Comparison of ENCODE assay signal across 8 cellular contexts in genomic region chrX:154526901-154527675, GRCh38. TPM values are rescaled to one million over a fixed set of nuclear protein-coding genes. Genes with fewer than 3 reads are reported as not detected.
DNase-seq lines count a peak whose midpoint lies in the region; ATAC-seq and TF ChIP-seq lines count a peak whose summit lies in the region.

No MANE protein-coding gene starts in this region.

- DNase-seq in DMS79 (lab: John Stamatoyannopoulos, UW) (peak; percentile 69), HCT116 (ENCODE audit: low read depth, low spot score) (peak; percentile 27), NCI-H1436 treated with DMSO at 0.1 percent for 48 hours (lab: John Stamatoyannopoulos, UW) (peak; percentile 13), T-cell (peak in 26 of 34 experiments; percentile 21 to 63 (median 43)), astrocyte of the hippocampus (ENCODE audit: low read depth, low spot score) (peak; percentile 84), hypothalamus (lab: John Stamatoyannopoulos, UW) (peak in 46 of 51 donors; percentile 4 to 80 (median 45)), retina (peak; percentile 84)

- peak in 2 of 3 experiments; percentile 40 to 62; a peak in 4 of 6 replicates for TF ChIP-seq CTCF in HCT116 (IDR thresholded peaks at IDR 0.05 in 2 of 3, conservative IDR thresholded peaks at IDR 0.05 in 1 of 3; ENCODE audit: borderline replicate concordance in 1 of 3, insufficient read depth in 1 of 3, low read depth in 2 of 3, low read length in 2 of 3)

- no peaks in the 10 kb centered on the region for H3K9me2 ChIP-seq in HCT116 (ENCODE audit: insufficient read depth)

- peak overlapping the region in 1 of 2 experiments; percentile 20; a peak in 2 of 4 replicates for H3K4me3 ChIP-seq in HCT116 (replicated peaks in 1 of 2; ENCODE audit: low read depth in 1 of 2, low read length in 2 of 2)

- H3K36me3 Mint-ChIP-seq in T-cell = peaks cover 3% of the 10 kb centered on the region

- intact Hi-C loops in HCT116 (cut with micrococcal nuclease) = no loop called here

- CTCF ChIA-PET in HCT116 (lab: Charles Lee) (interaction anchor here (1.3 kb wide), 1 partner anchor 154 kb away, joined by 8 read pairs; no protein-coding TSS in a partner anchor), T-cell (lab: Charles Lee) (interaction anchor here in 1 of 2 donors (0.5 kb wide), 1 partner anchor 145 kb away, joined by 5 read pairs; no protein-coding TSS in a partner anchor)

- peaks cover 17 to 24% (median 21%) of the 10 kb centered on the region in 3 donors for H3K4me1 Mint-ChIP-seq in T-cell

- H3K27me3 ChIP-seq in HCT116 (ENCODE audit: insufficient read depth, low read length) = no peaks in the 10 kb centered on the region

- TF ChIP-seq POLR2A in HCT116 (IDR thresholded peaks at IDR 0.05; ENCODE audit: borderline replicate concordance, extremely low read depth, insufficient read depth, insufficient read length) = no peak

- no peaks in the 10 kb centered on the region for H3K9me3 Mint-ChIP-seq in T-cell

- peaks cover 8 to 16% of the 10 kb centered on the region in 2 experiments for H3K4me1 ChIP-seq in HCT116 (ENCODE audit: control insufficient read depth in 1 of 2, insufficient read depth in 2 of 2, low read length in 2 of 2)

- H3K36me3 ChIP-seq in HCT116 (ENCODE audit: control insufficient read depth in 1 of 2, insufficient read depth in 2 of 2, low read length in 2 of 2) = no peaks in the 10 kb centered on the region

- peak overlapping the region; percentile 33; the same call in 1 of the 2 replicates for H3K9ac ChIP-seq in HCT116 (ENCODE audit: low read length)

- no peak for TF ChIP-seq RAD21 in HCT116 (IDR thresholded peaks at IDR 0.05; ENCODE audit: low read depth)

- H2AFZ ChIP-seq in HCT116 (ENCODE audit: low read depth, low read length, poor library complexity, severe bottlenecking) = no peak overlapping the region

- no peaks in the 10 kb centered on the region for H3K79me2 ChIP-seq in HCT116 (ENCODE audit: insufficient read depth, low read length)

- no peaks in the 10 kb centered on the region for H3K9me3 ChIP-seq in HCT116 (ENCODE audit: control insufficient read depth in 1 of 2, insufficient read depth in 1 of 2, low read depth in 1 of 2, low read length in 2 of 2)

- peak overlapping the region in 1 of 3 donors; percentile 45 for H3K4me3 Mint-ChIP-seq in T-cell

- H4K20me1 ChIP-seq in HCT116 (ENCODE audit: insufficient read depth) = no peaks in the 10 kb centered on the region

- BruUV-seq in HCT116 (replicated peaks; lab: Mats Ljungman, UMichigan) = no TSS peak

- RAD21 ChIA-PET in HCT116 (lab: Charles Lee; ENCODE audit: low non-redundant PET in 1 of 2, low total read pairs in 2 of 2, uncharacterized antibody in 2 of 2, unreplicated experiment in 2 of 2) = no interaction called here

- peak overlapping the region; percentile 59 for H3K27ac ChIP-seq in HCT116 (ENCODE audit: low read depth, low read length)

- ATAC-seq in HCT116 = peak; percentile 88
- ATAC-seq in T-cell (replicated peaks in 1 of 4) = peak; percentile 79 to 89 (median 88)
- no peak for ATAC-seq in HG02970 (IDR thresholded peaks at IDR 0.05; ENCODE audit: low FRiP score, unreplicated experiment)

- H3K27ac Mint-ChIP-seq in T-cell = peak overlapping the region; percentile 49 to 77

- peak overlapping the region; percentile 68 for H3K4me2 ChIP-seq in HCT116 (ENCODE audit: low read length)

- POLR2A ChIA-PET in HCT116 (lab: Charles Lee) (interaction anchor here (1.5 kb wide), 1 partner anchor 115 kb away, joined by 4 read pairs; the partner anchor contains the start of gene TAFAZZIN), T-cell (lab: Charles Lee) (interaction anchor here in 1 of 2 donors (0.5 to 0.7 kb wide), 2 partner anchors 8 to 96 kb away, joined by 3 to 5 read pairs; no protein-coding TSS in a partner anchor)

- peaks cover 0 to 8% of the 10 kb centered on the region in 2 donors for H3K27me3 Mint-ChIP-seq in T-cell

TF ChIP-seq in HCT116, 20 proteins besides CTCF, POLR2A, EP300 and RAD21:
- TF ChIP-seq YY1 (IDR thresholded peaks at IDR 0.05; ENCODE audit: extremely low read depth, insufficient replicate concordance, low read depth, low read length) (no peak), ZNF274 (IDR thresholded peaks at IDR 0.05; ENCODE audit: low read depth, low read length) (no peak), CEBPB (IDR thresholded peaks at IDR 0.05; ENCODE audit: low read depth) (no peak), EZH2 (IDR thresholded peaks at IDR 0.05) (no peak), EZH2phosphoT487 (IDR thresholded peaks at IDR 0.05; ENCODE audit: borderline replicate concordance) (no peak), TCF7L2 (IDR thresholded peaks at IDR 0.05; ENCODE audit: borderline replicate concordance, extremely low read depth, insufficient read depth, insufficient read length) (no peak), FOSL1 (IDR thresholded peaks at IDR 0.05; ENCODE audit: low read depth) (no peak), ELF1 (IDR thresholded peaks at IDR 0.05; ENCODE audit: borderline replicate concordance, low read depth) (no peak), CBX3 (IDR thresholded peaks at IDR 0.05; ENCODE audit: low read depth) (no peak), ATF3 (IDR thresholded peaks at IDR 0.05) (no peak), SP1 (IDR thresholded peaks at IDR 0.05; ENCODE audit: low read depth) (no peak), SIN3A (IDR thresholded peaks at IDR 0.05; ENCODE audit: low read depth) (no peak)
- TF ChIP-seq, protein P1, sequence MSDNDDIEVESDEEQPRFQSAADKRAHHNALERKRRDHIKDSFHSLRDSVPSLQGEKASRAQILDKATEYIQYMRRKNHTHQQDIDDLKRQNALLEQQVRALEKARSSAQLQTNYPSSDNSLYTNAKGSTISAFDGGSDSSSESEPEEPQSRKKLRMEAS (IDR thresholded peaks at IDR 0.05) = no peak
- TF ChIP-seq, protein P2, sequence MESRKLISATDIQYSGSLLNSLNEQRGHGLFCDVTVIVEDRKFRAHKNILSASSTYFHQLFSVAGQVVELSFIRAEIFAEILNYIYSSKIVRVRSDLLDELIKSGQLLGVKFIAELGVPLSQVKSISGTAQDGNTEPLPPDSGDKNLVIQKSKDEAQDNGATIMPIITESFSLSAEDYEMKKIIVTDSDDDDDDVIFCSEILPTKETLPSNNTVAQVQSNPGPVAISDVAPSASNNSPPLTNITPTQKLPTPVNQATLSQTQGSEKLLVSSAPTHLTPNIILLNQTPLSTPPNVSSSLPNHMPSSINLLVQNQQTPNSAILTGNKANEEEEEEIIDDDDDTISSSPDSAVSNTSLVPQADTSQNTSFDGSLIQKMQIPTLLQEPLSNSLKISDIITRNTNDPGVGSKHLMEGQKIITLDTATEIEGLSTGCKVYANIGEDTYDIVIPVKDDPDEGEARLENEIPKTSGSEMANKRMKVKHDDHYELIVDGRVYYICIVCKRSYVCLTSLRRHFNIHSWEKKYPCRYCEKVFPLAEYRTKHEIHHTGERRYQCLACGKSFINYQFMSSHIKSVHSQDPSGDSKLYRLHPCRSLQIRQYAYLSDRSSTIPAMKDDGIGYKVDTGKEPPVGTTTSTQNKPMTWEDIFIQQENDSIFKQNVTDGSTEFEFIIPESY (IDR thresholded peaks at IDR 0.05; ENCODE audit: extremely low read depth, insufficient replicate concordance, low read length) = no peak
- TF ChIP-seq, protein P3, sequence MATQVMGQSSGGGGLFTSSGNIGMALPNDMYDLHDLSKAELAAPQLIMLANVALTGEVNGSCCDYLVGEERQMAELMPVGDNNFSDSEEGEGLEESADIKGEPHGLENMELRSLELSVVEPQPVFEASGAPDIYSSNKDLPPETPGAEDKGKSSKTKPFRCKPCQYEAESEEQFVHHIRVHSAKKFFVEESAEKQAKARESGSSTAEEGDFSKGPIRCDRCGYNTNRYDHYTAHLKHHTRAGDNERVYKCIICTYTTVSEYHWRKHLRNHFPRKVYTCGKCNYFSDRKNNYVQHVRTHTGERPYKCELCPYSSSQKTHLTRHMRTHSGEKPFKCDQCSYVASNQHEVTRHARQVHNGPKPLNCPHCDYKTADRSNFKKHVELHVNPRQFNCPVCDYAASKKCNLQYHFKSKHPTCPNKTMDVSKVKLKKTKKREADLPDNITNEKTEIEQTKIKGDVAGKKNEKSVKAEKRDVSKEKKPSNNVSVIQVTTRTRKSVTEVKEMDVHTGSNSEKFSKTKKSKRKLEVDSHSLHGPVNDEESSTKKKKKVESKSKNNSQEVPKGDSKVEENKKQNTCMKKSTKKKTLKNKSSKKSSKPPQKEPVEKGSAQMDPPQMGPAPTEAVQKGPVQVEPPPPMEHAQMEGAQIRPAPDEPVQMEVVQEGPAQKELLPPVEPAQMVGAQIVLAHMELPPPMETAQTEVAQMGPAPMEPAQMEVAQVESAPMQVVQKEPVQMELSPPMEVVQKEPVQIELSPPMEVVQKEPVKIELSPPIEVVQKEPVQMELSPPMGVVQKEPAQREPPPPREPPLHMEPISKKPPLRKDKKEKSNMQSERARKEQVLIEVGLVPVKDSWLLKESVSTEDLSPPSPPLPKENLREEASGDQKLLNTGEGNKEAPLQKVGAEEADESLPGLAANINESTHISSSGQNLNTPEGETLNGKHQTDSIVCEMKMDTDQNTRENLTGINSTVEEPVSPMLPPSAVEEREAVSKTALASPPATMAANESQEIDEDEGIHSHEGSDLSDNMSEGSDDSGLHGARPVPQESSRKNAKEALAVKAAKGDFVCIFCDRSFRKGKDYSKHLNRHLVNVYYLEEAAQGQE (IDR thresholded peaks at IDR 0.05; ENCODE audit: low read depth) = no peak
TF ChIP-seq in HCT116: peak in this region for 0.

RNA-seq across cellular contexts. Expression of gene FAM3A, which starts 11.1 kb away (rescaled TPM):
- total RNA-seq in HCT116 (2021; ENCODE audit: unreplicated experiment) (15.6 TPM), T-cell (10 to 100 TPM; 33.9 to 67.6 (median 57.8) TPM)
- polyA plus RNA-seq in HCT116 (2012) = 16.2 and 16.9 TPM in 2 replicates

RNA-seq across cellular contexts. Expression of gene G6PD, which starts 19.6 kb away (rescaled TPM):
- total RNA-seq in HCT116 (2021; ENCODE audit: unreplicated experiment) (109 TPM), T-cell (10 to 100 TPM; 46.0 to 59.5 (median 52.4) TPM)
- polyA plus RNA-seq in HCT116 (2012) = 83.6 and 84.2 TPM in 2 replicates

RNA-seq across cellular contexts. Expression of gene IKBKG, which starts 20.3 kb away (rescaled TPM):
- total RNA-seq in HCT116 (2021; ENCODE audit: unreplicated experiment) (24.0 TPM), T-cell (10 to 100 TPM; 32.4 to 59.1 (median 54.0) TPM)
- 16.0 and 16.4 TPM in 2 replicates for polyA plus RNA-seq in HCT116 (2012)

RNA-seq across cellular contexts. Expression of gene SLC10A3, which starts 36.7 kb away (rescaled TPM):
- total RNA-seq in HCT116 (2021; ENCODE audit: unreplicated experiment) = 16.2 TPM
- polyA plus RNA-seq in HCT116 (2012) = 24.9 and 32.9 TPM in 2 replicates
- total RNA-seq in T-cell = 10 to 100 TPM; 15.6 to 31.3 (median 25.9) TPM

RNA-seq across cellular contexts. Expression of gene UBL4A, which starts 40.7 kb away (rescaled TPM):
- total RNA-seq in HCT116 (2021; ENCODE audit: unreplicated experiment) = 37.4 TPM
- 30.0 and 31.5 TPM in 2 replicates for polyA plus RNA-seq in HCT116 (2012)
- 10 to 100 TPM; 13.1 to 44.1 (median 39.6) TPM for total RNA-seq in T-cell

Comparison
In these comparisons a context has a peak if more than half of its experiments do, and no peak if none do; other contexts are left out.
1. DNase-seq: peak in every context shown above with its lines; median percentile 84 in astrocyte of the hippocampus; 84 in retina; 69 in DMS79; 45 in hypothalamus; 43 in T-cell; 27 in HCT116; 13 in NCI-H1436 treated with DMSO at 0.1 percent for 48 hours.